Comparison of ENCODE assay signal across 8 cellular contexts in the genomic region with DNA sequence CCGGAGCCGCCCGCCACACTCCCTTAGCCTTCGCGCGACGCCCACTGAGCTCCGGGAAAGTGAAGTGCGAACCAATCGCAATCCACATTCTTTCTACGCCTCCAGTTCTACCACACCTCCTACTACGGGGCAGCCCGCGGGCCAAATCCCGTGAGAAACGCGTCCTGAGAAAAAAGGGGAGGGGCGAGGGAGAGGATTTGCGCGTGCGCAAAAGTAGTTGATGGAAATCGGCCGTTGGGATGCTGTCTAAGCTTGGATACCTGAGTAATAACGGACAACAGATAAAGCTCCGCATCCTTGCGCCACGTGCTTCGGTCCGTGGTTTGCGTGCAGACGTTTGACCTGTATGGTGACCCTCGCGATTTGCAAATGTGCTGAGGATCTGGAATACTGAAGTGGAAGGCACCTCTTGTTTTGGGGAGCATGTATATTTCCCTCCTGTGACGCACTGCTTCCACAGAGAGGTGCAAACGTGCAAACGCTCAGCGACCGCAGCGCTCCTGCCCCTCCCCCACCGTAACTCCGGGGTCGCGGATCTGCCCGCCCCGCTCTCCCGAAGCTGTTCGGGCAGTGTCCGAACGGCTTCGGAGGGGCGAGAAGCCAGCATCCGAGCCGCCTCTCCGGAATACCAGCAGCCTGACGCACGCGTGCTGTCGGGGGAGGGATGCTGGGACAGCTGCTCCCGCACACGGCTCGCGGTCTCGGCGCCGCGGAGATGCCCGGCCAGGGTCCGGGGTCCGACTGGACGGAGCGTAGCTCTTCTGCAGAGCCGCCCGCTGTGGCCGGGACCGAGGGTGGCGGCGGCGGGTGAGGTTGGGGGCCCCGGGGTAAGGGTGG. TPM values are rescaled to one million over a fixed set of nuclear protein-coding genes. Genes with fewer than 3 reads are reported as not detected.
DNase-seq lines count a peak whose midpoint lies in the region; ATAC-seq and TF ChIP-seq lines count a peak whose summit lies in the region.

A gene with protein sequence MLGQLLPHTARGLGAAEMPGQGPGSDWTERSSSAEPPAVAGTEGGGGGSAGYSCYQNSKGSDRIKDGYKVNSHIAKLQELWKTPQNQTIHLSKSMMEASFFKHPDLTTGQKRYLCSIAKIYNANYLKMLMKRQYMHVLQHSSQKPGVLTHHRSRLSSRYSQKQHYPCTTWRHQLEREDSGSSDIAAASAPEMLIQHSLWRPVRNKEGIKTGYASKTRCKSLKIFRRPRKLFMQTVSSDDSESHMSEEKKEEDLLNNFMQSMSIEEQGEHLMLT (plus strand): TSS at position 634 of the 837 bp plus-strand sequence. CDS start 31 bp downstream, at position 665.
A gene (minus strand): TSS at position 46 of the 837 bp plus-strand sequence. CDS start 54 bp downstream, outside the sequence.

- ATAC-seq in HG02610 (IDR thresholded peaks at IDR 0.05; ENCODE audit: unreplicated experiment): peak; percentile 69
- peak; percentile 86 to 89 for ATAC-seq in activated naive CD4-positive, alpha-beta T cell treated with anti-CD3 and anti-CD28 coated beads, Interleukin-2, amount 50 U/mL, for 72 hours

- peak in 1 of 3 experiments; percentile 22 for TF ChIP-seq CTCF in testis (IDR thresholded peaks at IDR 0.05)

- DNase-seq in NCI-H1092 treated with DMSO at 0.1 percent for 48 hours (lab: John Stamatoyannopoulos, UW) (peak; percentile 96), SKM-1 (lab: John Stamatoyannopoulos, UW; ENCODE audit: unreplicated experiment) (peak; percentile 73), glomerular endothelial cell (ENCODE audit: extremely low read depth, low read depth, low spot score) (peak; percentile 90), occipital lobe (lab: John Stamatoyannopoulos, UW) (peak; percentile 92), testis (peak; percentile 98)
- DNase-seq in activated naive CD4-positive, alpha-beta T cell treated with anti-CD3 and anti-CD28 coated beads, Interleukin-2, amount 50 U/mL, for 72 hours (ENCODE audit: low spot score in 2 of 2): peak; percentile 94 to 97

- intact Hi-C loops in testis (cut with DNase I; ENCODE audit: low total_unique reads): loop anchor here (10.0 kb wide), 1 partner anchor 126 kb away; no protein-coding TSS in a partner anchor

- no peaks in the 10 kb centered on the region for H3K9me3 ChIP-seq in testis

- TF ChIP-seq POLR2A in testis (IDR thresholded peaks at IDR 0.05): peak; percentile 40

- peak within 1 kb of the TSS; percentile 90 to 100 for H3K27ac Mint-ChIP-seq in activated naive CD4-positive, alpha-beta T cell treated with anti-CD3 and anti-CD28 coated beads, Interleukin-2, amount 50 U/mL, for 72 hours

- H3K4me3 ChIP-seq in GM08714 (ENCODE audit: low read length) (peak within 1 kb of the TSS; percentile 85), testis (peak within 1 kb of the TSS; percentile 74 to 83)

- peak within 1 kb of the TSS; percentile 85 to 91 for H3K27ac ChIP-seq in testis

- no peaks in the 10 kb centered on the region for H3K36me3 ChIP-seq in testis (ENCODE audit: low read depth, missing control alignments)

- H3K27me3 ChIP-seq in testis: no peaks in the 10 kb centered on the region

- 0 to 1% methylated on average over 48 to 72 of the region's 79 CpGs for WGBS in testis, 2 donors

- peaks cover 15 to 34% of the 10 kb centered on the region in 2 donors for H3K36me3 Mint-ChIP-seq in activated naive CD4-positive, alpha-beta T cell treated with anti-CD3 and anti-CD28 coated beads, Interleukin-2, amount 50 U/mL, for 72 hours

- peaks cover 10% of the 10 kb centered on the region for H3K4me1 ChIP-seq in testis

- no peaks in the 10 kb centered on the region for H3K9me3 Mint-ChIP-seq in activated naive CD4-positive, alpha-beta T cell treated with anti-CD3 and anti-CD28 coated beads, Interleukin-2, amount 50 U/mL, for 72 hours

RNA-seq across cellular contexts. Expression of the first gene that starts in this region (rescaled TPM):
- total RNA-seq in activated naive CD4-positive, alpha-beta T cell treated with anti-CD3 and anti-CD28 coated beads, Interleukin-2, amount 50 U/mL, for 72 hours: 10 to 100 TPM; 17.4 to 41.5 TPM
- total RNA-seq in glomerular endothelial cell (7.1 and 10.7 TPM in 2 replicates), occipital lobe (39.5 TPM), testis (10 to 100 TPM; 39.7 to 45.6 TPM)
- 110 TPM for polyA plus RNA-seq in testis (ENCODE audit: insufficient read depth, low read depth, low replicate concordance)

RNA-seq across cellular contexts. Expression of the second gene that starts in this region (rescaled TPM):
- total RNA-seq in activated naive CD4-positive, alpha-beta T cell treated with anti-CD3 and anti-CD28 coated beads, Interleukin-2, amount 50 U/mL, for 72 hours: 10 to 100 TPM; 49.9 to 74.0 TPM
- total RNA-seq in glomerular endothelial cell (11.3 and 20.1 TPM in 2 replicates), occipital lobe (17.5 TPM), testis (10 to 100 TPM; 41.8 to 55.5 TPM)
- 92.8 TPM for polyA plus RNA-seq in testis (ENCODE audit: insufficient read depth, low read depth, low replicate concordance)

Comparison
In these comparisons a context has a peak if more than half of its experiments do, and no peak if none do; other contexts are left out.
1. Peak in every context shown above with its lines: DNase-seq, ATAC-seq, H3K4me3 ChIP-seq and H3K27ac ChIP-seq.